9 cellular contexts compared by ENCODE assay signal in genomic region chr10:121696854-121697253, GRCh38.
A peak's percentile ranks its signal among the peaks of the same experiment; 100 is the strongest.
DNase-seq lines count a peak whose midpoint lies in the region; ATAC-seq and TF ChIP-seq lines count a peak whose summit lies in the region.
"Had no signal": no experiment of that assay in that cellular context is flagged by ENCODE, and none has a peak within 500 bp of the region (broad histone marks: within the 10 kb centered on the region; RNA-seq: fewer than 3 reads in every experiment).

No MANE protein-coding gene starts in this region.

- H3K18ac ChIP-seq in neuronal stem cell (ENCODE audit: low read length), result no peak overlapping the region

- ATAC-seq in HCT116 (peak; percentile 97), lower lobe of right lung (peak in 1 of 2 donors; percentile 25), GM19467 (IDR thresholded peaks at IDR 0.05; ENCODE audit: unreplicated experiment) (no peak), HG03439 (IDR thresholded peaks at IDR 0.05; ENCODE audit: unreplicated experiment) (no peak)

- POLR2A ChIA-PET in HCT116 (lab: Charles Lee), result no interaction called here

- no peak overlapping the region for H4K8ac ChIP-seq in neuronal stem cell (ENCODE audit: low read depth, low read length)

- H3K4me2 ChIP-seq in HCT116 (ENCODE audit: low read length) (no peak overlapping the region), neuronal stem cell (ENCODE audit: insufficient read depth, low read length, poor library complexity, severe bottlenecking) (no peak overlapping the region)

- no peaks in the 10 kb centered on the region for H3K79me2 ChIP-seq in HCT116 (ENCODE audit: insufficient read depth, low read length)

- no peaks in the 10 kb centered on the region for H3K4me1 ChIP-seq in HCT116 (ENCODE audit: control insufficient read depth in 1 of 2, insufficient read depth in 2 of 2, low read length in 2 of 2)
- H3K4me1 ChIP-seq in lower lobe of right lung, result no peaks in the 10 kb centered on the region
- peaks cover 5 to 22% of the 10 kb centered on the region in 2 donors for H3K4me1 ChIP-seq in neuronal stem cell (ENCODE audit: control insufficient read depth in 2 of 2, insufficient read depth in 1 of 2, low read depth in 1 of 2, low read length in 2 of 2)

- peak; percentile 65 for TF ChIP-seq RAD21 in HCT116 (IDR thresholded peaks at IDR 0.05; ENCODE audit: low read depth)

- no peak overlapping the region for H3K27ac ChIP-seq in HCT116 (ENCODE audit: low read depth, low read length)
- no peak overlapping the region for H3K27ac ChIP-seq in lower lobe of right lung
- no peak overlapping the region for H3K27ac ChIP-seq in neuronal stem cell (replicated peaks; ENCODE audit: low read length)

- H3K4me3 Mint-ChIP-seq in Calu3 (ENCODE audit: low read depth, unreplicated experiment), result no peak overlapping the region
- H3K4me3 Mint-ChIP-seq: central memory CD8-positive, alpha-beta T cell had no signal

- no peak overlapping the region for H4K91ac ChIP-seq in neuronal stem cell (ENCODE audit: low read depth, low read length, poor library complexity)

- no peak overlapping the region for H3K4ac ChIP-seq in neuronal stem cell (ENCODE audit: low read length)

- H2BK5ac ChIP-seq in neuronal stem cell (ENCODE audit: low read length), result no peak overlapping the region

- WGBS in neuronal stem cell (ENCODE audit: extremely low coverage in 2 of 2, insufficient read length in 2 of 2, insufficient replicate concordance in 1 of 2), 2 donors, result no CpG with 5 or more reads among the region's 3 CpGs

- no peak overlapping the region for H3K14ac ChIP-seq in neuronal stem cell (ENCODE audit: low read length)

- BruUV-seq in Calu3 (replicated peaks; lab: Mats Ljungman, UMichigan) (no TSS peak), HCT116 (replicated peaks; lab: Mats Ljungman, UMichigan) (no TSS peak)

- no peak for TF ChIP-seq POLR2A in HCT116 (IDR thresholded peaks at IDR 0.05; ENCODE audit: borderline replicate concordance, extremely low read depth, insufficient read depth, insufficient read length)

- no peaks in the 10 kb centered on the region for H3K79me1 ChIP-seq in neuronal stem cell (ENCODE audit: low read depth, low read length)

- H3K4me1 Mint-ChIP-seq in Calu3 (ENCODE audit: low read depth, unreplicated experiment), result no peaks in the 10 kb centered on the region
- H3K4me1 Mint-ChIP-seq: central memory CD8-positive, alpha-beta T cell had no signal

- H3K9me2 ChIP-seq in HCT116 (ENCODE audit: insufficient read depth), result no peaks in the 10 kb centered on the region

- H3K36me3 Mint-ChIP-seq in Calu3 (ENCODE audit: insufficient read depth, unreplicated experiment), result peaks cover 3% of the 10 kb centered on the region

- H3K27ac Mint-ChIP-seq in Calu3 (ENCODE audit: unreplicated experiment), result no peak overlapping the region

- H2BK120ac ChIP-seq in neuronal stem cell (ENCODE audit: low read depth, low read length), result no peak overlapping the region

- no peak overlapping the region for H2BK12ac ChIP-seq in neuronal stem cell (ENCODE audit: low read length)

- no peaks in the 10 kb centered on the region for H4K20me1 ChIP-seq in HCT116 (ENCODE audit: insufficient read depth)

- intact Hi-C loops in Calu3 (cut with micrococcal nuclease; ENCODE audit: unreplicated experiment), result no loop called here
- intact Hi-C loops in HCT116 (cut with micrococcal nuclease), result no loop called here
- intact Hi-C loops in lower lobe of right lung (cut with DNase I), result no loop called here

- H2AFZ ChIP-seq in HCT116 (ENCODE audit: low read depth, low read length, poor library complexity, severe bottlenecking) (peak overlapping the region; percentile 10), neuronal stem cell (ENCODE audit: low read length) (no peak overlapping the region)

- peaks cover 17% of the 10 kb centered on the region for H3K27me3 ChIP-seq in HCT116 (ENCODE audit: insufficient read depth, low read length)
- peaks cover 3% of the 10 kb centered on the region for H3K27me3 ChIP-seq in lower lobe of right lung (ENCODE audit: low read depth)
- H3K27me3 ChIP-seq in neuronal stem cell (ENCODE audit: control insufficient read depth in 3 of 3, insufficient read depth in 3 of 3, low read depth in 1 of 3, low read length in 3 of 3), result no peaks in the 10 kb centered on the region

- TF ChIP-seq CTCF in Calu3 (IDR thresholded peaks at IDR 0.05; ENCODE audit: unreplicated experiment), result peak; percentile 15
- TF ChIP-seq CTCF in HCT116 (IDR thresholded peaks at IDR 0.05 in 2 of 3, conservative IDR thresholded peaks at IDR 0.05 in 1 of 3; ENCODE audit: borderline replicate concordance in 1 of 3, insufficient read depth in 1 of 3, low read depth in 2 of 3, low read length in 2 of 3), result peak; percentile 56 to 92 (median 87); a peak in 5 of 6 replicates
- TF ChIP-seq CTCF in lower lobe of right lung (IDR thresholded peaks at IDR 0.05), result peak; percentile 40

- no peak overlapping the region for H3K9ac ChIP-seq in HCT116 (ENCODE audit: low read length)
- H3K9ac ChIP-seq in neuronal stem cell (ENCODE audit: low read depth, low read length, poor library complexity), result no peak overlapping the region

- H3K4me3 ChIP-seq in HCT116 (replicated peaks in 1 of 2; ENCODE audit: low read depth in 1 of 2, low read length in 2 of 2) (no peak overlapping the region), lower lobe of right lung (no peak overlapping the region), neuronal stem cell (ENCODE audit: low read length in 2 of 2) (no peak overlapping the region)

- H3K27me3 Mint-ChIP-seq in Calu3 (ENCODE audit: unreplicated experiment), result peaks cover 14% of the 10 kb centered on the region

- DNase-seq in Calu3, result peak; percentile 52
- DNase-seq in HCT116 (ENCODE audit: low read depth, low spot score), result peak; percentile 55
- DNase-seq in activated CD4-positive, alpha-beta T cell treated with anti-CD3 and anti-CD28 coated beads, Interleukin-2, amount 50 U/mL, for 48 hours, result peak; percentile 44 to 56
- DNase-seq in lower lobe of right lung, result no peak
- DNase-seq in ecto neural progenitor cell (ENCODE audit: low spot score), result no peak
- no peak for DNase-seq in neuronal stem cell (ENCODE audit: low spot score)

- no peak overlapping the region for H2AK5ac ChIP-seq in neuronal stem cell (ENCODE audit: low read depth, low read length)

- H3K23ac ChIP-seq in neuronal stem cell (ENCODE audit: low read depth, low read length, poor library complexity), result no peak overlapping the region

- CTCF ChIA-PET in Calu3 (lab: Charles Lee) (no interaction called here), HCT116 (lab: Charles Lee) (interaction anchor here (0.8 to 1.7 kb wide), 4 partner anchors 9 to 748 kb away, joined by 3 to 8 read pairs (median 6); no protein-coding TSS in a partner anchor)

- H3K9me3 Mint-ChIP-seq in Calu3 (ENCODE audit: low read depth, unreplicated experiment), result no peaks in the 10 kb centered on the region
- H3K9me3 Mint-ChIP-seq: central memory CD8-positive, alpha-beta T cell had no signal

- H3K36me3 ChIP-seq in HCT116 (ENCODE audit: control insufficient read depth in 1 of 2, insufficient read depth in 2 of 2, low read length in 2 of 2) (no peaks in the 10 kb centered on the region), lower lobe of right lung (no peaks in the 10 kb centered on the region), neuronal stem cell (replicated peaks in 1 of 2; ENCODE audit: control insufficient read depth in 2 of 2, insufficient read depth in 2 of 2, low read length in 2 of 2) (no peaks in the 10 kb centered on the region)

- H2BK15ac ChIP-seq in neuronal stem cell (ENCODE audit: low read length), result no peak overlapping the region

- H3K9me3 ChIP-seq in HCT116 (ENCODE audit: control insufficient read depth in 1 of 2, insufficient read depth in 1 of 2, low read depth in 1 of 2, low read length in 2 of 2) (no peaks in the 10 kb centered on the region), lower lobe of right lung (no peaks in the 10 kb centered on the region), neuronal stem cell (replicated peaks in 1 of 2; ENCODE audit: control insufficient read depth in 2 of 2, insufficient read depth in 1 of 2, low read depth in 1 of 2, low read length in 2 of 2) (no peaks in the 10 kb centered on the region)

- RAD21 ChIA-PET in HCT116 (lab: Charles Lee; ENCODE audit: low non-redundant PET in 1 of 2, low total read pairs in 2 of 2, uncharacterized antibody in 2 of 2, unreplicated experiment in 2 of 2), result interaction anchor here in 1 of 2 experiments (0.8 kb wide), 1 partner anchor 754 kb away, joined by 3 read pairs; no protein-coding TSS in a partner anchor

TF ChIP-seq in HCT116, 20 proteins besides CTCF, POLR2A, EP300 and RAD21:
- TF ChIP-seq YY1 (IDR thresholded peaks at IDR 0.05; ENCODE audit: extremely low read depth, insufficient replicate concordance, low read depth, low read length) (peak; percentile 25), POLR2AphosphoS5 (IDR thresholded peaks at IDR 0.05; ENCODE audit: low read depth, low read length) (no peak), EZH2 (IDR thresholded peaks at IDR 0.05) (no peak), SIN3A (IDR thresholded peaks at IDR 0.05; ENCODE audit: low read depth) (no peak), SRF (IDR thresholded peaks at IDR 0.05; ENCODE audit: low read depth) (no peak), FOSL1 (IDR thresholded peaks at IDR 0.05; ENCODE audit: low read depth) (no peak)
- TF ChIP-seq, protein P1, sequence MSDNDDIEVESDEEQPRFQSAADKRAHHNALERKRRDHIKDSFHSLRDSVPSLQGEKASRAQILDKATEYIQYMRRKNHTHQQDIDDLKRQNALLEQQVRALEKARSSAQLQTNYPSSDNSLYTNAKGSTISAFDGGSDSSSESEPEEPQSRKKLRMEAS (IDR thresholded peaks at IDR 0.05), result no peak

Comparison
In these comparisons a context has a peak if more than half of its experiments do, and no peak if none do; other contexts are left out.
1. DNase-seq: peak in Calu3 (single experiment), HCT116 (single experiment) and activated CD4-positive, alpha-beta T cell treated with anti-CD3 and anti-CD28 coated beads, Interleukin-2, amount 50 U/mL, for 48 hours (2 of 2); none in lower lobe of right lung (single experiment), ecto neural progenitor cell (single experiment) and neuronal stem cell (single experiment).
2. CTCF ChIP-seq: peak in every context shown above with its lines; median percentile 87 in HCT116; 40 in lower lobe of right lung; 15 in Calu3.